Comparison of ENCODE assay signal across 8 cellular contexts in genomic region chr2:102103992-102104871, GRCh38. TPM values are rescaled to one million over a fixed set of nuclear protein-coding genes. Genes with fewer than 3 reads are reported as not detected.
DNase-seq lines count a peak whose midpoint lies in the region; ATAC-seq, FAIRE-seq and TF ChIP-seq lines count a peak whose summit lies in the region.

No MANE protein-coding gene starts in this region.

- H3K4me1 ChIP-seq in Panc1 (ENCODE audit: control insufficient read depth, insufficient read depth, low read length), result no peaks in the 10 kb centered on the region
- H3K4me1 ChIP-seq in keratinocyte (ENCODE audit: control insufficient read depth, extremely low read depth, insufficient read depth, low read length), result peaks cover 26% of the 10 kb centered on the region

- no peaks in the 10 kb centered on the region; the same call in 1 of the 2 replicates for H3K36me3 Mint-ChIP-seq in HFFc6 (ENCODE audit: low read depth)
- H3K36me3 Mint-ChIP-seq in activated naive CD4-positive, alpha-beta T cell treated with anti-CD3 and anti-CD28 coated beads, Interleukin-2, amount 50 U/mL, for 24 hours, result peaks cover 3% of the 10 kb centered on the region

- peak overlapping the region; percentile 91 for H3K4me2 ChIP-seq in keratinocyte (ENCODE audit: control insufficient read depth, extremely low read depth, insufficient read depth, low read depth, low read length)

- H3K4me3 ChIP-seq in GM08714 (ENCODE audit: low read length), result peak overlapping the region; percentile 63
- H3K4me3 ChIP-seq in Panc1 (ENCODE audit: low read depth in 2 of 2, low read length in 2 of 2), result peak overlapping the region; percentile 12 to 34
- peak overlapping the region in 2 of 3 experiments; percentile 54 to 57 for H3K4me3 ChIP-seq in keratinocyte (ENCODE audit: control insufficient read depth in 2 of 3, extremely low read depth in 1 of 3, insufficient read depth in 2 of 3, low read depth in 1 of 3, low read length in 3 of 3)

- H3K4me1 Mint-ChIP-seq in HFFc6 (ENCODE audit: low read depth), result peaks cover 66% of the 10 kb centered on the region
- H3K4me1 Mint-ChIP-seq in activated naive CD4-positive, alpha-beta T cell treated with anti-CD3 and anti-CD28 coated beads, Interleukin-2, amount 50 U/mL, for 24 hours, result peaks cover 23% of the 10 kb centered on the region

- POLR2A ChIA-PET in Panc1 (lab: Charles Lee), result no interaction called here

- H3K27me3 ChIP-seq in Panc1 (ENCODE audit: control insufficient read depth, insufficient read depth, low read length), result no peaks in the 10 kb centered on the region
- no peaks in the 10 kb centered on the region for H3K27me3 ChIP-seq in keratinocyte (ENCODE audit: control insufficient read depth, extremely low read depth, insufficient read depth, low read length)

- peak overlapping the region; percentile 85 for H2AFZ ChIP-seq in keratinocyte (ENCODE audit: control insufficient read depth, low read length)

- CTCF ChIA-PET in Panc1 (lab: Charles Lee), result interaction anchor here (0.6 kb wide), 1 partner anchor 12 kb away, joined by 3 read pairs; no protein-coding TSS in a partner anchor

- peak overlapping the region; percentile 94 for H3K27ac Mint-ChIP-seq in HFFc6
- H3K27ac Mint-ChIP-seq in activated naive CD4-positive, alpha-beta T cell treated with anti-CD3 and anti-CD28 coated beads, Interleukin-2, amount 50 U/mL, for 24 hours, result peak overlapping the region; percentile 93

- peak overlapping the region; percentile 92 for H3K4me3 Mint-ChIP-seq in HFFc6
- peak overlapping the region; percentile 85 for H3K4me3 Mint-ChIP-seq in activated naive CD4-positive, alpha-beta T cell treated with anti-CD3 and anti-CD28 coated beads, Interleukin-2, amount 50 U/mL, for 24 hours

- H3K36me3 ChIP-seq in Panc1 (ENCODE audit: control insufficient read depth, insufficient read depth, low read length) (no peaks in the 10 kb centered on the region), keratinocyte (ENCODE audit: control insufficient read depth in 2 of 2, extremely low read depth in 1 of 2, insufficient read depth in 2 of 2, low read length in 2 of 2) (no peaks in the 10 kb centered on the region)

- H3K9me3 ChIP-seq in Panc1 (ENCODE audit: control insufficient read depth, insufficient read depth, low read depth, low read length) (no peaks in the 10 kb centered on the region), keratinocyte (ENCODE audit: control insufficient read depth, low read depth, low read length) (no peaks in the 10 kb centered on the region)

- BruUV-seq in Panc1 (replicated peaks; lab: Mats Ljungman, UMichigan), result no TSS peak

- peak; percentile 17 for FAIRE-seq in keratinocyte (lab: Jason Lieb, UNC)

- dilution Hi-C loops in keratinocyte (cut with MboI; ENCODE audit: extremely low pct_ligation_motif_present, low sequenced_read_pairs), result no loop called here

- intact Hi-C loops in Panc1 (cut with micrococcal nuclease; ENCODE audit: unreplicated experiment), result no loop called here

- in situ Hi-C loops in Panc1 (cut with HindIII; ENCODE audit: low pct_unique_long_range_greater_than_20kb, low sequenced_read_pairs), result no loop called here

- H3K9ac ChIP-seq in keratinocyte (ENCODE audit: control insufficient read depth, extremely low read depth, insufficient read depth, low read length), result peak overlapping the region; percentile 45

- no peaks in the 10 kb centered on the region for H3K27me3 Mint-ChIP-seq in HFFc6 (ENCODE audit: insufficient read depth)
- H3K27me3 Mint-ChIP-seq in activated naive CD4-positive, alpha-beta T cell treated with anti-CD3 and anti-CD28 coated beads, Interleukin-2, amount 50 U/mL, for 24 hours, result no peaks in the 10 kb centered on the region

- DNase-seq in HFFc6 (peak; percentile 86), Panc1 (ENCODE audit: low read depth, low spot score) (no peak), keratinocyte (ENCODE audit: low read depth, low spot score) (no peak), COLO829 (ENCODE audit: low spot score) (no peak), NCI-H1417 treated with DMSO at 0.1 percent for 48 hours (lab: John Stamatoyannopoulos, UW) (no peak)
- peak; percentile 61 to 78 for DNase-seq in stimulated activated CD4-positive, alpha-beta T cell treated with anti-CD3 and anti-CD28 coated beads, Interleukin-4, amount 100 ng/mL, for 4 hours

- H3K9me1 ChIP-seq in keratinocyte (ENCODE audit: control insufficient read depth, extremely low read depth, insufficient read depth, low read length), result no peaks in the 10 kb centered on the region

- ATAC-seq in Panc1, result peak; percentile 70

- no peak for TF ChIP-seq CTCF in HFFc6 (IDR thresholded peaks at IDR 0.05)
- no peak for TF ChIP-seq CTCF in Panc1 (IDR thresholded peaks at IDR 0.05)
- TF ChIP-seq CTCF in keratinocyte (optimal IDR thresholded peaks at IDR 0.05 in 1 of 3, IDR thresholded peaks at IDR 0.05 in 1 of 3, conservative IDR thresholded peaks at IDR 0.05 in 1 of 3; ENCODE audit: extremely low read depth in 1 of 3, insufficient read depth in 2 of 3, low read length in 3 of 3), result no peak

- H3K9me3 Mint-ChIP-seq in HFFc6, result no peaks in the 10 kb centered on the region
- H3K9me3 Mint-ChIP-seq in activated naive CD4-positive, alpha-beta T cell treated with anti-CD3 and anti-CD28 coated beads, Interleukin-2, amount 50 U/mL, for 24 hours, result no peaks in the 10 kb centered on the region

- H3K79me2 ChIP-seq in keratinocyte (ENCODE audit: control insufficient read depth, insufficient read depth, low read length), result no peaks in the 10 kb centered on the region

- no peak overlapping the region for H3K27ac ChIP-seq in Panc1 (ENCODE audit: low read length)
- H3K27ac ChIP-seq in keratinocyte (ENCODE audit: control insufficient read depth, insufficient read depth, low read length), result peak overlapping the region; percentile 4

- H4K20me1 ChIP-seq in keratinocyte (ENCODE audit: control insufficient read depth, extremely low read depth, insufficient read depth, low read length), result no peaks in the 10 kb centered on the region

RNA-seq across cellular contexts. Expression of gene IL1R1, which starts 38.3 kb away (rescaled TPM):
- total RNA-seq in HFFc6 (2021; fragmentation: NEBNext Ultra II Directional; extraction: Animal tissue kit (Norgen Biotek cat#: 25700)), result 10 to 100 TPM; 13.8 to 25.0 (median 22.9) TPM
- 7.1 TPM for total RNA-seq in Panc1 (2021; ENCODE audit: unreplicated experiment)
- polyA plus RNA-seq in Panc1 (2012; ENCODE audit: insufficient read length), result 2.5 TPM
- polyA plus RNA-seq in keratinocyte, result 6.9 to 10.5 TPM (median 7.5 TPM) in 3 replicates
- 2.7 TPM for polyA plus RNA-seq in keratinocyte (2011; ENCODE audit: low read depth)
- 7.2 and 9.8 TPM in 2 replicates for polyA plus RNA-seq in keratinocyte (2011; cell fraction: cytosol; rRNA removed)
- 7.9 and 8.4 TPM in 2 replicates for polyA plus RNA-seq in keratinocyte (2011; cell fraction: nucleus; rRNA removed)
- polyA plus RNA-seq in keratinocyte (2012; ENCODE audit: low replicate concordance), result 4.4 and 4.6 TPM in 2 replicates
- polyA minus RNA-seq in keratinocyte, result 5.0 to 9.0 TPM (median 6.5 TPM) in 3 replicates
- 7.9 TPM for polyA minus RNA-seq in keratinocyte (2011; cell fraction: cytosol; rRNA and poly(A)+ RNA removed)
- 2.5 and 5.4 TPM in 2 replicates for polyA minus RNA-seq in keratinocyte (2011; cell fraction: nucleus; rRNA and poly(A)+ RNA removed)

Comparison
In these comparisons a context has a peak if more than half of its experiments do, and no peak if none do; other contexts are left out.
1. DNase-seq: peak in HFFc6 (single experiment) and stimulated activated CD4-positive, alpha-beta T cell treated with anti-CD3 and anti-CD28 coated beads, Interleukin-4, amount 100 ng/mL, for 4 hours (2 of 2); none in Panc1 (single experiment), keratinocyte (single experiment), COLO829 (single experiment) and NCI-H1417 treated with DMSO at 0.1 percent for 48 hours (single experiment).
2. Peak in every context shown above with its lines, with median percentiles within 50 percentile points of each other: H3K4me3 ChIP-seq.